ENCODE assay signal across 8 cellular contexts in the genomic region with DNA sequence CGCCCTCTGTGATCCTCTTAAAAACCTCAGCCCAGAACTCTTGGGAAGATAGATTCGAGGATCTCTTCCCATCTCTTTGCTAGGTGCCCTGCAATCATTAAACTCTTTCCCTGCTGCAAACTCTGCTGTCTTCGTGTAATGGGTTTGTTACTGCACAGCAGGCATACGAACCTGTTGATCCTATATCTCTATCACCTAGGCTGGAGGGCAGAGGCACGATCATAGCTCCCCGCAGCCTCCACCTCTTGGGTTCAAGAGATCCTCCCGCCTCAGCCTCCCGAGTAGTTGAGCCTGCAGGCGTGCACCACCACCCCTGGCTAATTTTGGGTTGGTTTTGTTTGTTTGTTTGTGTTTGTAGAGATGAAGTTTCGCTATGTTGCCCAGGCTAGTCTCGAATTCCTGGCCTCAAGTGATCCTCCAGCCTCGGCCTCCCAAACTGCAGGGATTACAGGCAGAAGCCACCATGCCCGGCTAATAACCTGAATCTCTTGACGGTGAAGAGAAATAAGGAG. TPM values are rescaled to one million over a fixed set of nuclear protein-coding genes. Genes with fewer than 3 reads are reported as not detected.
DNase-seq lines count a peak whose midpoint lies in the region; ATAC-seq and TF ChIP-seq lines count a peak whose summit lies in the region.

No MANE protein-coding gene starts in this region.

- intact Hi-C loops in heart left ventricle (cut with DNase I) = no loop called here
- intact Hi-C loops in Right ventricle myocardium inferior (cut with DNase I) = no loop called here
- intact Hi-C loops in uterus (cut with DNase I; ENCODE audit: low total_unique reads) = no loop called here

- in situ Hi-C loops in brain microvascular endothelial cell (cut with HindIII; ENCODE audit: low pct_ligation_motif_present, low sequenced_read_pairs) = no loop called here

- WGBS in heart left ventricle, 4 donors = 75 to 78% (median 77%) methylated on average over 14 of the region's 14 CpGs
- WGBS in mesodermal cell (ENCODE audit: insufficient coverage in 2 of 2), 2 experiments = 91 to 93% methylated on average over 10 to 12 of the region's 14 CpGs

- H3K27me3 ChIP-seq in heart left ventricle (no peaks in the 10 kb centered on the region), brain microvascular endothelial cell (replicated peaks) (no peaks in the 10 kb centered on the region), uterus (no peaks in the 10 kb centered on the region)

- TF ChIP-seq CTCF in heart left ventricle (IDR thresholded peaks at IDR 0.05) = no peak
- TF ChIP-seq CTCF in brain microvascular endothelial cell (IDR thresholded peaks at IDR 0.05; ENCODE audit: low read depth, low read length, missing control alignments) = no peak
- no peak for TF ChIP-seq CTCF in uterus (IDR thresholded peaks at IDR 0.05)

- H3K27ac ChIP-seq in heart left ventricle = peak overlapping the region in 11 of 12 donors; percentile 7 to 85 (median 59)
- H3K27ac ChIP-seq in brain microvascular endothelial cell = peak overlapping the region; percentile 13
- H3K27ac ChIP-seq in mesodermal cell (ENCODE audit: low read depth, low read length, severe bottlenecking) = no peak overlapping the region
- peak overlapping the region; percentile 79 to 86 for H3K27ac ChIP-seq in uterus

- ATAC-seq in heart left ventricle = no peak
- no peak for ATAC-seq in Right ventricle myocardium inferior
- ATAC-seq in HG03342 (IDR thresholded peaks at IDR 0.05; ENCODE audit: unreplicated experiment) = no peak

- TF ChIP-seq POLR2A in heart left ventricle (IDR thresholded peaks at IDR 0.05) (no peak), uterus (IDR thresholded peaks at IDR 0.05) (no peak)

- H3K9me3 ChIP-seq in heart left ventricle (no peaks in the 10 kb centered on the region), mesodermal cell (ENCODE audit: control insufficient read depth, low read length) (no peaks in the 10 kb centered on the region), uterus (no peaks in the 10 kb centered on the region)

- DNase-seq in heart left ventricle (no peak), Right ventricle myocardium inferior (ENCODE audit: missing footprints) (no peak), brain microvascular endothelial cell (no peak), uterus (no peak), Kasumi-1 (lab: John Stamatoyannopoulos, UW) (no peak), HK-2 (ENCODE audit: unreplicated experiment) (no peak)

- H3K4me1 ChIP-seq in heart left ventricle (peaks cover 0 to 21% (median 6%) of the 10 kb centered on the region in 12 donors), mesodermal cell (ENCODE audit: control insufficient read depth, insufficient read depth, low read length, poor library complexity, severe bottlenecking) (no peaks in the 10 kb centered on the region), uterus (no peaks in the 10 kb centered on the region)

- H3K4me3 ChIP-seq in heart left ventricle (peak overlapping the region; percentile 48 to 94 (median 75)), brain microvascular endothelial cell (ENCODE audit: low read depth, low read length) (peak overlapping the region; percentile 71), mesodermal cell (ENCODE audit: extremely low read depth, insufficient read depth, low read length, poor library complexity, severe bottlenecking) (peak overlapping the region; percentile 61), uterus (peak overlapping the region; percentile 55 to 77)

- H3K36me3 ChIP-seq in heart left ventricle (peaks cover 0 to 19% (median 10%) of the 10 kb centered on the region in 9 donors), brain microvascular endothelial cell (replicated peaks) (no peaks in the 10 kb centered on the region), mesodermal cell (ENCODE audit: control insufficient read depth, insufficient read depth, low read length) (no peaks in the 10 kb centered on the region), uterus (no peaks in the 10 kb centered on the region)

RNA-seq across cellular contexts. Expression of gene BBS5, which starts 0.5 kb away (rescaled TPM):
- 1 to 10 TPM; 6.5 to 9.5 (median 7.9) TPM for total RNA-seq in heart left ventricle
- polyA plus RNA-seq in heart left ventricle = 1 to 10 TPM; 4.4 to 9.0 TPM
- total RNA-seq in Right ventricle myocardium inferior = 8.0 TPM
- polyA plus RNA-seq in mesodermal cell (2013, experiment 1 of 2) = 3.8 TPM
- polyA plus RNA-seq in mesodermal cell (2013, experiment 2 of 2) = 4.8 TPM
- total RNA-seq in uterus = 10 to 100 TPM in 3 of 4 donors, 1 to 10 TPM in 1; 2.6 to 24.7 (median 19.7) TPM

RNA-seq across cellular contexts. Expression of gene KLHL41, which starts 30.7 kb away (rescaled TPM):
- 100 to 1,000 TPM in 6 of 9 donors, 10 to 100 TPM in 3; 77.8 to 263 (median 112) TPM for total RNA-seq in heart left ventricle
- polyA plus RNA-seq in heart left ventricle = 10 to 100 TPM; 48.4 to 52.9 TPM
- 159 TPM for total RNA-seq in Right ventricle myocardium inferior
- 0.48 TPM for polyA plus RNA-seq in mesodermal cell (2013, experiment 1 of 2)
- polyA plus RNA-seq in mesodermal cell (2013, experiment 2 of 2) = 0.61 TPM
- total RNA-seq in uterus = 1 to 10 TPM in 2 of 4 donors, under 1 TPM in 1, not detected in 1; 0.77 to 4.4 (median 3.5) TPM

Comparison
In these comparisons a context has a peak if more than half of its experiments do, and no peak if none do; other contexts are left out.
1. RNA of gene KLHL41, which starts 30.7 kb away (total RNA-seq): 159 TPM in Right ventricle myocardium inferior (single experiment) and 77.8 to 263 TPM in heart left ventricle; 0.77 to 4.4 TPM in uterus; every median in the first group is over 10 times any median in the second.
2. Peak in every context shown above with its lines, with median percentiles within 50 percentile points of each other: H3K4me3 ChIP-seq.